22 cellular contexts compared by ENCODE assay signal in genomic region chr6:96196633-96197032, GRCh38.
"Had no signal": no experiment of that assay in that cellular context is flagged by ENCODE, and none has a peak within 500 bp of the region (broad histone marks: within the 10 kb centered on the region; RNA-seq: fewer than 3 reads in every experiment).

No MANE protein-coding gene starts in this region.

- H3K9me3 Mint-ChIP-seq: activated CD4-positive, alpha-beta T cell treated with anti-CD3 and anti-CD28 coated beads, Interleukin-2, amount 10 ng/mL, durations not matched to agents 7 days and 5 days; activated naive CD8-positive, alpha-beta T cell treated with anti-CD3 and anti-CD28 coated beads for 36 hours; central memory CD8-positive, alpha-beta T cell had no signal

- H3K27ac Mint-ChIP-seq: activated CD4-positive, alpha-beta T cell treated with anti-CD3 and anti-CD28 coated beads, Interleukin-2, amount 10 ng/mL, durations not matched to agents 7 days and 5 days; activated naive CD8-positive, alpha-beta T cell treated with anti-CD3 and anti-CD28 coated beads for 36 hours; activated T-cell treated with anti-CD3 and anti-CD28 coated beads, Interleukin-2, amount 50 U/mL, for 72 hours; memory B cell; natural killer cell treated with Interleukin-12 subunit alpha and Interleukin-12 subunit beta and Interleukin-15 and Interleukin-18, amount 100 ng/mL, for 72 hours; stimulated activated memory B cell treated with anti-CD40 and anti-IgM and Interleukin-4, amounts not matched to agents 10 μg/mL and 1 μg/mL and 100 μg/mL, for 72 hours had no signal

- H3K27me3 Mint-ChIP-seq: activated CD4-positive, alpha-beta T cell treated with anti-CD3 and anti-CD28 coated beads, Interleukin-2, amount 10 ng/mL, durations not matched to agents 7 days and 5 days; activated naive CD8-positive, alpha-beta T cell treated with anti-CD3 and anti-CD28 coated beads for 36 hours; central memory CD8-positive, alpha-beta T cell; memory B cell; natural killer cell treated with Interleukin-12 subunit alpha and Interleukin-12 subunit beta and Interleukin-15 and Interleukin-18, amount 100 ng/mL, for 72 hours; stimulated activated memory B cell treated with anti-CD40 and anti-IgM and Interleukin-4, amounts not matched to agents 10 μg/mL and 1 μg/mL and 100 μg/mL, for 72 hours had no signal

- H3K27me3 ChIP-seq: body of pancreas, foreskin keratinocyte, left lung, thyroid gland, uterus had no signal

- H3K4me1 ChIP-seq: body of pancreas, foreskin keratinocyte, left lung, thyroid gland, uterus had no signal

- ATAC-seq: activated T-cell treated with anti-CD3 and anti-CD28 coated beads, Interleukin-2, amount 50 U/mL, for 72 hours; body of pancreas; foreskin keratinocyte; left lung; natural killer cell treated with Interleukin-12 subunit alpha and Interleukin-12 subunit beta and Interleukin-15 and Interleukin-18, amount 100 ng/mL, for 72 hours; stimulated activated memory B cell treated with anti-CD40 and anti-IgM and Interleukin-4, amounts not matched to agents 10 μg/mL and 1 μg/mL and 100 μg/mL, for 72 hours had no signal

- H3K4me1 Mint-ChIP-seq: activated CD4-positive, alpha-beta T cell treated with anti-CD3 and anti-CD28 coated beads, Interleukin-2, amount 10 ng/mL, durations not matched to agents 7 days and 5 days; activated naive CD8-positive, alpha-beta T cell treated with anti-CD3 and anti-CD28 coated beads for 36 hours; central memory CD8-positive, alpha-beta T cell; memory B cell; stimulated activated memory B cell treated with anti-CD40 and anti-IgM and Interleukin-4, amounts not matched to agents 10 μg/mL and 1 μg/mL and 100 μg/mL, for 72 hours had no signal

- H3K36me3 Mint-ChIP-seq: activated naive CD8-positive, alpha-beta T cell treated with anti-CD3 and anti-CD28 coated beads for 36 hours; memory B cell; stimulated activated memory B cell treated with anti-CD40 and anti-IgM and Interleukin-4, amounts not matched to agents 10 μg/mL and 1 μg/mL and 100 μg/mL, for 72 hours had no signal

- H3K4me3 ChIP-seq: body of pancreas, coronary artery, left lung, thyroid gland, uterus had no signal

- H3K27ac ChIP-seq: body of pancreas, coronary artery, foreskin keratinocyte, left lung, thyroid gland, uterus had no signal

- H3K4me3 Mint-ChIP-seq: activated CD4-positive, alpha-beta T cell treated with anti-CD3 and anti-CD28 coated beads, Interleukin-2, amount 10 ng/mL, durations not matched to agents 7 days and 5 days; activated naive CD8-positive, alpha-beta T cell treated with anti-CD3 and anti-CD28 coated beads for 36 hours; activated T-cell treated with anti-CD3 and anti-CD28 coated beads, Interleukin-2, amount 50 U/mL, for 72 hours; central memory CD8-positive, alpha-beta T cell; memory B cell; natural killer cell treated with Interleukin-12 subunit alpha and Interleukin-12 subunit beta and Interleukin-15 and Interleukin-18, amount 100 ng/mL, for 72 hours; stimulated activated memory B cell treated with anti-CD40 and anti-IgM and Interleukin-4, amounts not matched to agents 10 μg/mL and 1 μg/mL and 100 μg/mL, for 72 hours had no signal

- DNase-seq: activated CD4-positive, alpha-beta T cell treated with anti-CD3 and anti-CD28 coated beads, Interleukin-2, amount 10 ng/mL, durations not matched to agents 7 days and 5 days; activated CD8-positive, alpha-beta memory T cell treated with anti-CD3 and anti-CD28 coated beads, Interleukin-2, amount 50 U/mL, for 48 hours; activated naive CD8-positive, alpha-beta T cell treated with anti-CD3 and anti-CD28 coated beads for 36 hours; activated T-cell treated with anti-CD3 and anti-CD28 coated beads, Interleukin-2, amount 50 U/mL, for 72 hours; amygdala; body of pancreas; effector CD4-positive, alpha-beta T cell; posterior cingulate gyrus; stimulated activated CD4-positive, alpha-beta T cell treated with anti-CD3 and anti-CD28 coated beads, Interleukin-2, amount 100 ng/mL, for 48 hours; T-helper 2 cell; thyroid gland; uterus had no signal

- FAIRE-seq: endothelial cell of umbilical vein, kidney, TTC549 had no signal

- H3K36me3 ChIP-seq: left lung, thyroid gland, uterus had no signal

- H3K9me3 ChIP-seq: body of pancreas, left lung, thyroid gland, uterus had no signal
